Comparison of ENCODE assay signal across 19 cellular contexts in genomic region chr7:16479587-16479986, GRCh38. TPM values are rescaled to one million over a fixed set of nuclear protein-coding genes. Genes with fewer than 3 reads are reported as not detected.
"Had no signal": no experiment of that assay in that cellular context is flagged by ENCODE, and none has a peak within 500 bp of the region (broad histone marks: within the 10 kb centered on the region; RNA-seq: fewer than 3 reads in every experiment).

No MANE protein-coding gene starts in this region.

- H3K4me1 ChIP-seq: breast epithelium, gastrocnemius medialis, heart left ventricle, right atrium auricular region, tibial artery had no signal

- H3K36me3 ChIP-seq: breast epithelium, gastrocnemius medialis, heart left ventricle, neutrophil, right atrium auricular region, tibial artery had no signal

- DNase-seq: activated CD4-positive, alpha-beta T cell treated with anti-CD3 and anti-CD28 coated beads, Interleukin-2, amount 50 U/mL, for 1 hour; activated naive CD4-positive, alpha-beta T cell; activated naive CD8-positive, alpha-beta T cell treated with anti-CD3 and anti-CD28 coated beads, Interleukin-2, amount 10 ng/mL, durations not matched to agents 7 days and 5 days; activated T-cell treated with anti-CD3 and anti-CD28 coated beads for 4 hours; aorta; cerebellar nuclear complex; dermis blood vessel endothelial cell; effector memory CD8-positive, alpha-beta T cell; gastrocnemius medialis; heart left ventricle; naive thymus-derived CD4-positive, alpha-beta T cell; stimulated activated CD4-positive, alpha-beta T cell treated with anti-CD3 and anti-CD28 coated beads, Interleukin-4, amount 100 ng/mL, for 24 hours; stimulated activated naive CD4-positive, alpha-beta T cell; T-helper 9 cell; tibial artery had no signal

- ATAC-seq: effector memory CD8-positive, alpha-beta T cell; gastrocnemius medialis; heart left ventricle; naive thymus-derived CD4-positive, alpha-beta T cell had no signal

- H3K4me3 ChIP-seq: breast epithelium, gastrocnemius medialis, heart left ventricle, right atrium auricular region, skin epidermis, tibial artery had no signal

- H3K27ac ChIP-seq: breast epithelium, gastrocnemius medialis, heart left ventricle, neutrophil, right atrium auricular region, skin epidermis, tibial artery had no signal

- H3K27me3 ChIP-seq: breast epithelium, gastrocnemius medialis, heart left ventricle, neutrophil, right atrium auricular region, tibial artery had no signal

- H3K9me3 ChIP-seq: breast epithelium, gastrocnemius medialis, heart left ventricle, neutrophil, right atrium auricular region, tibial artery had no signal

RNA-seq across cellular contexts. Expression of gene SOSTDC1, which starts 14.0 kb away (rescaled TPM):
- polyA plus RNA-seq: aorta; naive thymus-derived CD4-positive, alpha-beta T cell had no signal

RNA-seq across cellular contexts. Expression of gene LRRC72, which starts 47.0 kb away (rescaled TPM):
- polyA plus RNA-seq: aorta; heart left ventricle; naive thymus-derived CD4-positive, alpha-beta T cell had no signal
